14 cellular contexts compared by ENCODE assay signal in the genomic region with DNA sequence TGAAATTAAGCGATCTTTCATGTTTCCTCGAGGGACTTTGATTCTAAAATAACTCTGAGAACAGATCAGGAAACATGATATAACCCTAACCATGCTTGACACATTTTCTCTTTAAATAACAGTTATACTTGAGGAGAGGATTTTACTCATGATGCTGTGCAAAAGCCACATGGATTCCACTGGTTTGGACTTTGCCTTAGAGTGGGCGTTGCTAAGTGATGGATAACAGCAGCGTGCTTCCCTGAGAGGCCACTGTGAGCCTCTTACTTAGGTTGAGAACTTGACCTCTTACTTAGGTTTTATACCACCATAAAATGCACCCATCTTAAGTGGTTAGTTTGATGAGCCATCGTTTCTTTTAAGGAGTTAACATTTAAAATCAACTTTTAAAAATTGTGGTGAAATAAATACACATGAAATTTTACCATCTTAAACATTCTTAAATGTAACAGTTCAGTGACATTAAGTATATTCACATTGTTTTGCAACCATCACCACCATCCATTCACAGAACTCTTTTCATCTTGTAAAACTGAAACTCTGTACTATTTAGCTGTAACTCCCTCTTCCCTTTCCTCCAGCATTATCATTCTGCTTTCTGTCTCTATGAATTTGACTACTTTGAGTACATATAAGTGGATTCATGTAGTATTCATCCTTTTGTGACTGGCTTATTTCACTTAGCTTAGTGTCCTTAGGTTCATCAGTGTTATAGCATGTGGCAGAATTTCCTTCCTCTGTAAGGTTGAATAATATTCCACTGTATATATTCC. TPM values are rescaled to one million over a fixed set of nuclear protein-coding genes. Genes with fewer than 3 reads are reported as not detected.
DNase-seq lines count a peak whose midpoint lies in the region; ATAC-seq and TF ChIP-seq lines count a peak whose summit lies in the region.
"Had no signal": no experiment of that assay in that cellular context is flagged by ENCODE, and none has a peak within 500 bp of the region (broad histone marks: within the 10 kb centered on the region; RNA-seq: fewer than 3 reads in every experiment).

No MANE protein-coding gene starts in this region.

- no peak overlapping the region for H2AFZ ChIP-seq in GM23248
- no peak overlapping the region for H2AFZ ChIP-seq in osteoblast (ENCODE audit: low read length)

- peak overlapping the region; percentile 44; the same call in 1 of the 2 replicates for H3K4me3 ChIP-seq in GM08714 (ENCODE audit: low read length)
- no peak overlapping the region for H3K4me3 ChIP-seq in GM23248
- no peak overlapping the region for H3K4me3 ChIP-seq in astrocyte of the spinal cord (ENCODE audit: low read depth, low read length)
- no peak overlapping the region for H3K4me3 ChIP-seq in osteoblast (ENCODE audit: insufficient read depth, low read length)
- no peak overlapping the region for H3K4me3 ChIP-seq in gastroesophageal sphincter

- H3K4me1 ChIP-seq in GM23248 (ENCODE audit: insufficient read depth) (peaks cover 36% of the 10 kb centered on the region), osteoblast (ENCODE audit: insufficient read depth, low read length) (peaks cover 17% of the 10 kb centered on the region), gastroesophageal sphincter (peaks cover 0 to 17% (median 12%) of the 10 kb centered on the region in 3 donors)

- H3K9me2 ChIP-seq in GM23248 (ENCODE audit: insufficient read depth): no peaks in the 10 kb centered on the region

- H3K36me3 ChIP-seq in GM23248 (ENCODE audit: low read depth): no peaks in the 10 kb centered on the region
- no peaks in the 10 kb centered on the region for H3K36me3 ChIP-seq in osteoblast (ENCODE audit: insufficient read depth, low read length)
- no peaks in the 10 kb centered on the region for H3K36me3 ChIP-seq in gastroesophageal sphincter

- WGBS in GM23248 (ENCODE audit: low coverage in 1 of 2, low lambda C conversion rate in 2 of 2, missing lambda C conversion rate in 2 of 2), 2 experiments: 81 to 84% methylated on average over 5 of the region's 5 CpGs
- WGBS in gastroesophageal sphincter (ENCODE audit: low coverage in 1 of 2), 2 donors: 81 to 98% methylated on average over 4 to 5 of the region's 5 CpGs

- TF ChIP-seq CTCF in astrocyte of the spinal cord (IDR thresholded peaks at IDR 0.05; ENCODE audit: low read depth, low read length) (no peak), osteoblast (IDR thresholded peaks at IDR 0.05; ENCODE audit: extremely low read depth, low read depth, low read length) (no peak), gastroesophageal sphincter (IDR thresholded peaks at IDR 0.05) (no peak)

- H3K9me3 ChIP-seq in GM23248 (ENCODE audit: low read depth): no peaks in the 10 kb centered on the region
- no peaks in the 10 kb centered on the region for H3K9me3 ChIP-seq in osteoblast (ENCODE audit: low read depth, low read length)
- H3K9me3 ChIP-seq in gastroesophageal sphincter: no peaks in the 10 kb centered on the region

- no peak overlapping the region for H3K27ac ChIP-seq in GM23248
- H3K27ac ChIP-seq in osteoblast (ENCODE audit: low read depth, low read length): peak overlapping the region; percentile 14
- H3K27ac ChIP-seq in gastroesophageal sphincter: no peak overlapping the region

- ATAC-seq in gastroesophageal sphincter (no peak), HG02623 (IDR thresholded peaks at IDR 0.05; ENCODE audit: unreplicated experiment) (no peak)

- no peak overlapping the region for H3K4me2 ChIP-seq in GM23248 (ENCODE audit: unreplicated experiment)
- no peak overlapping the region for H3K4me2 ChIP-seq in osteoblast (ENCODE audit: insufficient read depth, low read length)

- H4K20me1 ChIP-seq in GM23248 (ENCODE audit: insufficient read depth) (no peaks in the 10 kb centered on the region), osteoblast (ENCODE audit: insufficient read depth, low read length) (no peaks in the 10 kb centered on the region)

- H3K27me3 ChIP-seq in GM23248 (replicated peaks; ENCODE audit: insufficient read depth) (no peaks in the 10 kb centered on the region), osteoblast (ENCODE audit: insufficient read depth, low read length) (no peaks in the 10 kb centered on the region), gastroesophageal sphincter (no peaks in the 10 kb centered on the region)

- in situ Hi-C loops in GM23248 (cut with MboI): no loop called here
- in situ Hi-C loops in astrocyte of the spinal cord (cut with HindIII; ENCODE audit: low sequenced_read_pairs): no loop called here

- H3K79me2 ChIP-seq in GM23248 (ENCODE audit: insufficient read depth) (peaks cover 76% of the 10 kb centered on the region), osteoblast (ENCODE audit: insufficient read depth, low read length) (peaks cover 35% of the 10 kb centered on the region)

- TF ChIP-seq POLR2A in gastroesophageal sphincter (IDR thresholded peaks at IDR 0.05): no peak

- TF ChIP-seq EP300 in gastroesophageal sphincter (IDR thresholded peaks at IDR 0.05): no peak

- peaks cover 34% of the 10 kb centered on the region for H3F3A ChIP-seq in GM23248 (ENCODE audit: insufficient read depth)

- H3K9ac ChIP-seq in GM23248: no peak overlapping the region

- DNase-seq in GM23248 (peak; percentile 36), astrocyte of the spinal cord (ENCODE audit: low read depth, low spot score) (peak; percentile 29), osteoblast (ENCODE audit: insufficient read length, low spot score, missing footprints) (no peak), Kasumi-1 (lab: John Stamatoyannopoulos, UW) (no peak)
- DNase-seq in stimulated activated CD4-positive, alpha-beta T cell treated with anti-CD3 and anti-CD28 coated beads, Interleukin-4, amount 100 ng/mL, for 24 hours: no peak
- DNase-seq: activated CD4-positive, alpha-beta T cell treated with anti-CD3 and anti-CD28 coated beads, Interleukin-2, amount 50 U/mL, for 1 hour; central memory CD4-positive, alpha-beta T cell; DND-41; midbrain; SHP77; stimulated activated naive CD4-positive, alpha-beta T cell treated with Interleukin-2 at 50 U/mL for 16 hours had no signal

RNA-seq across cellular contexts. Expression of gene ANXA4, which starts 22.5 kb away (rescaled TPM):
- 31.0 and 35.7 TPM in 2 replicates for total RNA-seq in GM23248 (2014; rRNA removed; shearing (Covaris generic))
- 113 and 122 TPM in 2 replicates for polyA plus RNA-seq in GM23248 (2016; fragmentation: Nextera tagmentation; extraction: Ambion mirVana)
- total RNA-seq in osteoblast (38.4 and 43.9 TPM in 2 replicates), gastroesophageal sphincter (10 to 100 TPM; 49.0 to 66.8 (median 58.1) TPM)

Comparison
In these comparisons a context has a peak if more than half of its experiments do, and no peak if none do; other contexts are left out.
1. DNase-seq: peak in GM23248 (single experiment) and astrocyte of the spinal cord (single experiment); none in osteoblast (single experiment), Kasumi-1 (0 of 2) and stimulated activated CD4-positive, alpha-beta T cell treated with anti-CD3 and anti-CD28 coated beads, Interleukin-4, amount 100 ng/mL, for 24 hours (single experiment).